In genomic region chr11:121419839-121420238, GRCh38 we compare ENCODE assay signal across 1 cellular context.
TF ChIP-seq lines count a peak whose summit lies in the region.

No MANE protein-coding gene starts in this region.

TF ChIP-seq in GM12878, 131 proteins besides CTCF, POLR2A, EP300 and RAD21:
- no peak for TF ChIP-seq IRF3 (IDR thresholded peaks at IDR 0.05)
- TF ChIP-seq ZBTB33 (IDR thresholded peaks at IDR 0.05): no peak
- TF ChIP-seq RB1 (IDR thresholded peaks at IDR 0.05; ENCODE audit: borderline replicate concordance): no peak
- TF ChIP-seq NRF1 (conservative IDR thresholded peaks at IDR 0.05; ENCODE audit: low read depth, low read length): no peak
- TF ChIP-seq ATF2 (IDR thresholded peaks at IDR 0.05; ENCODE audit: low read length): no peak
- no peak for TF ChIP-seq MYC (IDR thresholded peaks at IDR 0.05; ENCODE audit: insufficient read depth, insufficient read length, insufficient replicate concordance, low read length, severe bottlenecking)
- no peak for TF ChIP-seq E2F4 (IDR thresholded peaks at IDR 0.05; ENCODE audit: low read depth, low read length)
- no peak for TF ChIP-seq MYB (IDR thresholded peaks at IDR 0.05; ENCODE audit: borderline replicate concordance, low read depth, low read length)
- no peak for TF ChIP-seq NFYA (IDR thresholded peaks at IDR 0.05; ENCODE audit: borderline replicate concordance, low read depth, low read length)
- no peak for TF ChIP-seq PML (IDR thresholded peaks at IDR 0.05; ENCODE audit: low read length)
- no peak for TF ChIP-seq HDAC6 (IDR thresholded peaks at IDR 0.05; ENCODE audit: unreplicated experiment)
- no peak for TF ChIP-seq CHD1 (IDR thresholded peaks at IDR 0.05; ENCODE audit: low read depth, low read length)
- no peak for TF ChIP-seq CUX1 (IDR thresholded peaks at IDR 0.05; ENCODE audit: insufficient replicate concordance, low read depth, low read length)
- TF ChIP-seq USF2 (IDR thresholded peaks at IDR 0.05; ENCODE audit: borderline replicate concordance, low read depth, low read length): no peak
- no peak for TF ChIP-seq EZH2 (IDR thresholded peaks at IDR 0.05; ENCODE audit: borderline replicate concordance, control insufficient read depth, low read depth, low read length)
